Comparison of ENCODE assay signal across 15 cellular contexts in the genomic region with DNA sequence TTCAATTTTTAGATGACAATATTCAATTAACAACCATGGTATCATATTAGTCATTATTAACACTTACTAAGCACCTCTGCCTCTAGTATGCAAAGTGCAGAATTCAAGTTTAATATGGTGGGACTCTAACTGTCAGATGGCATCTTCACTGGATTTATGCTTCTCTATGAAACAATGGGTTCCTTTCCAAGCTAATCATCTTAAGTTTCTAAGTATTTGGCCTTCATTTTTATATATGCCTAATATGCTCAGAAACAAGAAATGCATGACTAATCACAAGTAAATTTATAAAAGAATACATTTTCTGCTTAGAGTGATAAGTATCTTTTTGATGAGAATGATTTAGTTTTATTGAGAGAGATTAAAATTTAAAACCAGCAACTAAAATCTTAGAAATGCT.
"Had no signal": no experiment of that assay in that cellular context is flagged by ENCODE, and none has a peak within 500 bp of the region (broad histone marks: within the 10 kb centered on the region; RNA-seq: fewer than 3 reads in every experiment).

No MANE protein-coding gene starts in this region.

- ATAC-seq: left ventricle myocardium superior; natural killer cell treated with Interleukin-12 subunit alpha and Interleukin-12 subunit beta and Interleukin-15 and Interleukin-18, amount 100 ng/mL, for 72 hours had no signal

- FAIRE-seq: urothelium cell line had no signal

- H3K27me3 Mint-ChIP-seq: activated CD4-positive, alpha-beta memory T cell treated with anti-CD3 and anti-CD28 coated beads, Interleukin-2, amount 10 ng/mL, durations not matched to agents 7 days and 5 days; natural killer cell treated with Interleukin-12 subunit alpha and Interleukin-12 subunit beta and Interleukin-15 and Interleukin-18, amount 100 ng/mL, for 72 hours had no signal

- H3K27me3 ChIP-seq: esophagus squamous epithelium, tibial artery had no signal

- H3K27ac Mint-ChIP-seq: activated CD4-positive, alpha-beta memory T cell treated with anti-CD3 and anti-CD28 coated beads, Interleukin-2, amount 10 ng/mL, durations not matched to agents 7 days and 5 days had no signal

- H3K27ac ChIP-seq: coronary artery, esophagus squamous epithelium, tibial artery had no signal

- H3K36me3 ChIP-seq: esophagus squamous epithelium, tibial artery had no signal

- H3K4me3 Mint-ChIP-seq: activated CD4-positive, alpha-beta memory T cell treated with anti-CD3 and anti-CD28 coated beads, Interleukin-2, amount 10 ng/mL, durations not matched to agents 7 days and 5 days; natural killer cell treated with Interleukin-12 subunit alpha and Interleukin-12 subunit beta and Interleukin-15 and Interleukin-18, amount 100 ng/mL, for 72 hours had no signal

- H3K9me3 Mint-ChIP-seq: activated CD4-positive, alpha-beta memory T cell treated with anti-CD3 and anti-CD28 coated beads, Interleukin-2, amount 10 ng/mL, durations not matched to agents 7 days and 5 days; natural killer cell treated with Interleukin-12 subunit alpha and Interleukin-12 subunit beta and Interleukin-15 and Interleukin-18, amount 100 ng/mL, for 72 hours had no signal

- H3K4me3 ChIP-seq: coronary artery, esophagus squamous epithelium, tibial artery had no signal

- DNase-seq: activated CD4-positive, alpha-beta memory T cell treated with anti-CD3 and anti-CD28 coated beads, Interleukin-2, amount 10 ng/mL, durations not matched to agents 7 days and 5 days; activated CD8-positive, alpha-beta memory T cell treated with anti-CD3 and anti-CD28 coated beads, Interleukin-2, amount 50 U/mL, for 4 hours; activated naive CD4-positive, alpha-beta T cell treated with Interleukin-2 at 50 U/mL for 16 hours; esophagus squamous epithelium; foreskin fibroblast; left ventricle myocardium superior; mesenchymal stem cell; posterior cingulate gyrus; stimulated activated CD4-positive, alpha-beta T cell treated with anti-CD3 and anti-CD28 coated beads, Interleukin-4, amount 100 ng/mL, for 1 hour; stimulated activated naive CD4-positive, alpha-beta T cell; T1000; tibial artery had no signal

- H3K9me3 ChIP-seq: esophagus squamous epithelium, tibial artery had no signal
